ENCODE assay signal across 13 cellular contexts in the genomic region with DNA sequence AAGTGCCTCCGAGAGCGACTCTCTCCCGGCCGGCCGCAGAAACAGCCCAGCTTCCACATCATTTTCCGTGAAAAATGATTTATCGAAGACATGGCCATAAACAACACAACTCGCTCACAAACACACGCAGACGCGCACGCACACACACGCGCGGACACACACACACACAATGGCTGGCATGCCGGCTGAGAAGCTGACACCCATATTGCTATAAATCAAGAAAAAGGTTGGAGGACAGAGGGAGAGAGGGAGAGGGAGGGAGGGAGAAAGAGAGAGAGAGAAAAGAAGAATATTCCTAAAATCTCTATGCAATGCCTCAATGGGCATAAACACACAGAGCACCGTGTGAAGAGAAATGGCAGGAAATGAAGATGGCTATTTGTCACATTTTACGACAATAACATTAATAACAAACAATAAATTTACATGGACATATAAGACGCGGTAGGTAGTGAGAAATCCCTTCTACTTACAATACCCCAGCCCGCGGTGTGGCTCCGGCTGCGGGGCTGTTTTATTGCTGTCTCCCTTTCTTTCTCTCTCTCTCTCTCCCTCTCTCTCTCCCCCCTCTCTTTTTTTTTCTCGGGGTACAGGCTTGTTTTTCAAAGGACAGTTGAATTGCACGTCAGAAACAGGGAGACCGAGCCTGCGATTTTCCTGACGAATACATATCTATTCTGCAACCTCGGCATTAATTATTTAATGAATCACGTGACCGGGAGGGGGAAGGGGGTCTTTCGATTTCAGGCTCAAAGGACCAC. TPM values are rescaled to one million over a fixed set of nuclear protein-coding genes. Genes with fewer than 3 reads are reported as not detected.
DNase-seq lines count a peak whose midpoint lies in the region; ATAC-seq, FAIRE-seq and TF ChIP-seq lines count a peak whose summit lies in the region.
"Had no signal": no experiment of that assay in that cellular context is flagged by ENCODE, and none has a peak within 500 bp of the region (broad histone marks: within the 10 kb centered on the region; RNA-seq: fewer than 3 reads in every experiment).

No MANE protein-coding gene starts in this region.

- H3K4me3 ChIP-seq in fibroblast of pulmonary artery (replicated peaks; ENCODE audit: low read depth, low read length) = peak overlapping the region; percentile 17
- H3K4me3 ChIP-seq in stomach smooth muscle (ENCODE audit: low read length in 2 of 2) = peak overlapping the region; percentile 39 to 75

- peak overlapping the region; percentile 44 to 68 for H3K9ac ChIP-seq in stomach smooth muscle (ENCODE audit: low read length in 2 of 2)

- intact Hi-C loops in activated naive CD4-positive, alpha-beta T cell treated with anti-CD3 and anti-CD28 coated beads for 36 hours (cut with micrococcal nuclease) = no loop called here

- H3K9me3 Mint-ChIP-seq in activated naive CD4-positive, alpha-beta T cell treated with anti-CD3 and anti-CD28 coated beads for 36 hours = no peaks in the 10 kb centered on the region
- H3K9me3 Mint-ChIP-seq in activated naive CD8-positive, alpha-beta T cell (ENCODE audit: low read depth) = no peaks in the 10 kb centered on the region
- H3K9me3 Mint-ChIP-seq: neural crest cell; stimulated activated memory B cell treated with anti-CD40 and anti-IgM and Interleukin-4, amounts not matched to agents 10 μg/mL and 1 μg/mL and 100 μg/mL, for 72 hours had no signal

- H3K4me1 Mint-ChIP-seq in activated naive CD4-positive, alpha-beta T cell treated with anti-CD3 and anti-CD28 coated beads for 36 hours (ENCODE audit: low read depth) = peaks cover 5% of the 10 kb centered on the region
- peaks cover 7% of the 10 kb centered on the region for H3K4me1 Mint-ChIP-seq in activated naive CD8-positive, alpha-beta T cell (ENCODE audit: low read depth)
- H3K4me1 Mint-ChIP-seq: stimulated activated memory B cell treated with anti-CD40 and anti-IgM and Interleukin-4, amounts not matched to agents 10 μg/mL and 1 μg/mL and 100 μg/mL, for 72 hours had no signal

- no peaks in the 10 kb centered on the region for H3K36me3 Mint-ChIP-seq in activated naive CD4-positive, alpha-beta T cell treated with anti-CD3 and anti-CD28 coated beads for 36 hours (ENCODE audit: low read depth)
- no peaks in the 10 kb centered on the region for H3K36me3 Mint-ChIP-seq in activated naive CD8-positive, alpha-beta T cell
- H3K36me3 Mint-ChIP-seq: stimulated activated memory B cell treated with anti-CD40 and anti-IgM and Interleukin-4, amounts not matched to agents 10 μg/mL and 1 μg/mL and 100 μg/mL, for 72 hours had no signal

- H3K9me3 ChIP-seq in stomach smooth muscle (ENCODE audit: control insufficient read depth in 2 of 2, low read length in 2 of 2) = no peaks in the 10 kb centered on the region

- peaks cover 16% of the 10 kb centered on the region for H3K27me3 Mint-ChIP-seq in activated naive CD4-positive, alpha-beta T cell treated with anti-CD3 and anti-CD28 coated beads for 36 hours (ENCODE audit: low read depth)
- H3K27me3 Mint-ChIP-seq in activated naive CD8-positive, alpha-beta T cell = peaks cover 9% of the 10 kb centered on the region

- H3K27ac Mint-ChIP-seq in activated naive CD4-positive, alpha-beta T cell treated with anti-CD3 and anti-CD28 coated beads for 36 hours = no peak overlapping the region
- no peak overlapping the region for H3K27ac Mint-ChIP-seq in activated naive CD8-positive, alpha-beta T cell
- H3K27ac Mint-ChIP-seq: stimulated activated memory B cell treated with anti-CD40 and anti-IgM and Interleukin-4, amounts not matched to agents 10 μg/mL and 1 μg/mL and 100 μg/mL, for 72 hours had no signal

- peaks cover 75% of the 10 kb centered on the region for H3K4me1 ChIP-seq in stomach smooth muscle (ENCODE audit: control insufficient read depth, insufficient read depth, low read length)

- H3K4me3 Mint-ChIP-seq in activated naive CD4-positive, alpha-beta T cell treated with anti-CD3 and anti-CD28 coated beads for 36 hours = peak overlapping the region; percentile 37
- H3K4me3 Mint-ChIP-seq in activated naive CD8-positive, alpha-beta T cell = peak overlapping the region; percentile 44
- H3K4me3 Mint-ChIP-seq: stimulated activated memory B cell treated with anti-CD40 and anti-IgM and Interleukin-4, amounts not matched to agents 10 μg/mL and 1 μg/mL and 100 μg/mL, for 72 hours had no signal

- ATAC-seq in HG03571 (IDR thresholded peaks at IDR 0.05; ENCODE audit: unreplicated experiment) = no peak
- ATAC-seq: stimulated activated memory B cell treated with anti-CD40 and anti-IgM and Interleukin-4, amounts not matched to agents 10 μg/mL and 1 μg/mL and 100 μg/mL, for 72 hours had no signal

- CTCF ChIA-PET in activated naive CD4-positive, alpha-beta T cell treated with anti-CD3 and anti-CD28 coated beads for 36 hours (lab: Charles Lee) = interaction anchor here (0.6 kb wide), 1 partner anchor 762 kb away, joined by 3 read pairs; no protein-coding TSS in a partner anchor

- peak overlapping the region; percentile 94 for H3K27ac ChIP-seq in stomach smooth muscle (ENCODE audit: low read length)

- peaks cover 0 to 20% of the 10 kb centered on the region in 2 donors for H3K27me3 ChIP-seq in stomach smooth muscle (ENCODE audit: control insufficient read depth in 1 of 2, insufficient read depth in 2 of 2, low read length in 2 of 2)

- TF ChIP-seq CTCF in fibroblast of pulmonary artery (IDR thresholded peaks at IDR 0.05; ENCODE audit: low read length, missing control alignments) = no peak

- H3K36me3 ChIP-seq in stomach smooth muscle (ENCODE audit: control insufficient read depth in 2 of 2, insufficient read depth in 2 of 2, low read length in 2 of 2) = no peaks in the 10 kb centered on the region

- DNase-seq in activated naive CD4-positive, alpha-beta T cell treated with anti-CD3 and anti-CD28 coated beads for 36 hours = no peak
- DNase-seq in activated naive CD4-positive, alpha-beta T cell treated with Interleukin-2 at 50 U/mL for 16 hours = no peak
- DNase-seq in fibroblast of pulmonary artery (ENCODE audit: low read depth) = no peak
- no peak for DNase-seq in frontal cortex (ENCODE audit: low spot score in 2 of 2)
- DNase-seq in NCI-H2029 (lab: John Stamatoyannopoulos, UW) = no peak
- DNase-seq: effector CD4-positive, alpha-beta T cell; GDM1; NCI-H2171 had no signal

- FAIRE-seq in frontal cortex (lab: Jason Lieb, UNC) = no peak

RNA-seq across cellular contexts. Expression of a gene that starts 9.5 kb away (rescaled TPM):
- total RNA-seq in activated naive CD4-positive, alpha-beta T cell treated with anti-CD3 and anti-CD28 coated beads for 36 hours = 1 to 10 TPM; 2.3 to 2.5 TPM
- not detected for total RNA-seq in frontal cortex

RNA-seq across cellular contexts. Expression of a gene that starts 21.4 kb away (rescaled TPM):
- 1 to 10 TPM; 2.0 TPM for total RNA-seq in activated naive CD4-positive, alpha-beta T cell treated with anti-CD3 and anti-CD28 coated beads for 36 hours
- not detected for total RNA-seq in frontal cortex

RNA-seq across cellular contexts. Expression of a gene that starts 23.8 kb away (rescaled TPM):
- total RNA-seq in activated naive CD4-positive, alpha-beta T cell treated with anti-CD3 and anti-CD28 coated beads for 36 hours = 10 to 100 TPM; 15.6 to 18.2 TPM
- total RNA-seq in frontal cortex = not detected

RNA-seq across cellular contexts. Expression of a gene that starts 24.9 kb away (rescaled TPM):
- total RNA-seq in activated naive CD4-positive, alpha-beta T cell treated with anti-CD3 and anti-CD28 coated beads for 36 hours = not detected
- not detected for total RNA-seq in frontal cortex

RNA-seq across cellular contexts. Expression of a gene that starts 36.1 kb away (rescaled TPM):
- not detected for total RNA-seq in activated naive CD4-positive, alpha-beta T cell treated with anti-CD3 and anti-CD28 coated beads for 36 hours
- not detected for total RNA-seq in frontal cortex

Comparison
In these comparisons a context has a peak if more than half of its experiments do, and no peak if none do; other contexts are left out.
1. RNA of a gene that starts 23.8 kb away (total RNA-seq): 15.6 to 18.2 TPM in activated naive CD4-positive, alpha-beta T cell treated with anti-CD3 and anti-CD28 coated beads for 36 hours; not detected in frontal cortex (single experiment); every median in the first group is over 10 times any median in the second.